1 cellular context compared by ENCODE assay signal in genomic region chr6:13863699-13864155, GRCh38.
TF ChIP-seq lines count a peak whose summit lies in the region.

No MANE protein-coding gene starts in this region.

TF ChIP-seq in GM23338, 12 proteins besides CTCF, POLR2A, EP300 and RAD21 (continued from another document):
- TF ChIP-seq ZNF462 (CRISPR knock-in tag; IDR thresholded peaks at IDR 0.05) (no peak), POLR2AphosphoS5 (IDR thresholded peaks at IDR 0.05; ENCODE audit: low read depth) (no peak), EZH2phosphoT487 (IDR thresholded peaks at IDR 0.05; ENCODE audit: unreplicated experiment) (no peak), NANOG (IDR thresholded peaks at IDR 0.05; ENCODE audit: borderline replicate concordance) (no peak), JUNB (IDR thresholded peaks at IDR 0.05; ENCODE audit: unreplicated experiment) (no peak), CREB1 (CRISPR knock-in tag; IDR thresholded peaks at IDR 0.05; ENCODE audit: low read depth) (no peak), ZNF114 (CRISPR knock-in tag; IDR thresholded peaks at IDR 0.05) (no peak)
